ENCODE assay signal across 9 cellular contexts in genomic region chr3:64530434-64531049, GRCh38.
A peak's percentile ranks its signal among the peaks of the same experiment; 100 is the strongest.
DNase-seq lines count a peak whose midpoint lies in the region; ATAC-seq, FAIRE-seq and TF ChIP-seq lines count a peak whose summit lies in the region.
"Had no signal": no experiment of that assay in that cellular context is flagged by ENCODE, and none has a peak within 500 bp of the region (broad histone marks: within the 10 kb centered on the region; RNA-seq: fewer than 3 reads in every experiment).

No MANE protein-coding gene starts in this region.

- peak in 1 of 2 donors; percentile 39 for TF ChIP-seq EP300 in tibial nerve (IDR thresholded peaks at IDR 0.05)

- H3K27ac ChIP-seq in C4-2B (no peak overlapping the region), breast epithelium (no peak overlapping the region), kidney (ENCODE audit: low read depth in 2 of 2, low read length in 2 of 2) (no peak overlapping the region), tibial nerve (peak overlapping the region in 1 of 4 donors; percentile 66)

- no peak overlapping the region for H3K4me3 Mint-ChIP-seq in natural killer cell
- H3K4me3 Mint-ChIP-seq: T-helper 1 cell treated with Interleukin-12 subunit alpha and Interleukin-12 subunit beta and Interleukin-4 antibody, amounts not matched to agents 30 μg/mL and 1 μg/mL, for 36 hours had no signal

- H3K4me1 ChIP-seq in breast epithelium = no peaks in the 10 kb centered on the region
- no peaks in the 10 kb centered on the region for H3K4me1 ChIP-seq in kidney (ENCODE audit: control insufficient read depth in 1 of 2, insufficient read depth in 1 of 2, low read depth in 1 of 2, low read length in 2 of 2)
- peaks cover 0 to 27% (median 3%) of the 10 kb centered on the region in 4 donors for H3K4me1 ChIP-seq in tibial nerve

- H3K27me3 Mint-ChIP-seq in natural killer cell (ENCODE audit: low read depth in 2 of 2) = no peaks in the 10 kb centered on the region

- H3K4me1 Mint-ChIP-seq in natural killer cell = no peaks in the 10 kb centered on the region

- H3K27me3 ChIP-seq in breast epithelium (no peaks in the 10 kb centered on the region), tibial nerve (no peaks in the 10 kb centered on the region)

- H3K27ac Mint-ChIP-seq in natural killer cell = no peak overlapping the region
- H3K27ac Mint-ChIP-seq: T-helper 1 cell treated with Interleukin-12 subunit alpha and Interleukin-12 subunit beta and Interleukin-4 antibody, amounts not matched to agents 30 μg/mL and 1 μg/mL, for 36 hours had no signal

- no peak overlapping the region for H3K9ac ChIP-seq in kidney (ENCODE audit: low read length in 2 of 2)

- no peaks in the 10 kb centered on the region for H3K9me3 Mint-ChIP-seq in natural killer cell
- H3K9me3 Mint-ChIP-seq: T-helper 1 cell treated with Interleukin-12 subunit alpha and Interleukin-12 subunit beta and Interleukin-4 antibody, amounts not matched to agents 30 μg/mL and 1 μg/mL, for 36 hours had no signal

- no peaks in the 10 kb centered on the region for H3K9me3 ChIP-seq in breast epithelium
- no peaks in the 10 kb centered on the region for H3K9me3 ChIP-seq in kidney (ENCODE audit: control insufficient read depth in 1 of 2, low read length in 2 of 2)
- H3K9me3 ChIP-seq in tibial nerve = no peaks in the 10 kb centered on the region

- DNase-seq in GM20000 (ENCODE audit: low spot score) (peak; percentile 31), NCI-H82 (lab: John Stamatoyannopoulos, UW) (peak; percentile 74), breast epithelium (ENCODE audit: low spot score in 2 of 2) (peak; percentile 57 to 77), kidney (no peak), tibial nerve (ENCODE audit: low spot score in 2 of 2) (peak; percentile 68 to 88), natural killer cell (no peak)

- H3K36me3 ChIP-seq in breast epithelium = no peaks in the 10 kb centered on the region
- H3K36me3 ChIP-seq in kidney (ENCODE audit: control insufficient read depth in 1 of 2, insufficient read depth in 2 of 2, low read length in 2 of 2) = peaks cover 7 to 29% of the 10 kb centered on the region in 2 donors
- peaks cover 0 to 34% (median 0%) of the 10 kb centered on the region in 3 donors for H3K36me3 ChIP-seq in tibial nerve

- TF ChIP-seq POLR2A in breast epithelium (IDR thresholded peaks at IDR 0.05) (no peak), tibial nerve (IDR thresholded peaks at IDR 0.05) (no peak)

- no peak overlapping the region for H3K4me3 ChIP-seq in breast epithelium
- H3K4me3 ChIP-seq in kidney (ENCODE audit: low read length in 2 of 2) = no peak overlapping the region
- H3K4me3 ChIP-seq in tibial nerve = no peak overlapping the region

- H3K36me3 Mint-ChIP-seq in natural killer cell = no peaks in the 10 kb centered on the region

- intact Hi-C loops in breast epithelium (cut with DNase I; ENCODE audit: low total_unique reads) (no loop called here), kidney (cut with DNase I) (no loop called here), natural killer cell (cut with micrococcal nuclease) (loop anchor here (5.0 kb wide), 1 partner anchor 1202 kb away; no protein-coding TSS in a partner anchor)

- TF ChIP-seq CTCF in C4-2B (conservative IDR thresholded peaks at IDR 0.05) = peak; percentile 81
- no peak for TF ChIP-seq CTCF in GM20000 (IDR thresholded peaks at IDR 0.05; ENCODE audit: extremely low read depth, missing control alignments)
- TF ChIP-seq CTCF in breast epithelium (IDR thresholded peaks at IDR 0.05) = peak; percentile 76 to 85 (median 84)
- peak; percentile 68 for TF ChIP-seq CTCF in kidney (IDR thresholded peaks at IDR 0.05; ENCODE audit: borderline replicate concordance, extremely low read depth, insufficient read depth)
- peak; percentile 57 to 77 (median 73) for TF ChIP-seq CTCF in tibial nerve (IDR thresholded peaks at IDR 0.05)
- no peak for TF ChIP-seq CTCF in natural killer cell (IDR thresholded peaks at IDR 0.05)

- no peak for ATAC-seq in natural killer cell
- ATAC-seq in HG03520 (IDR thresholded peaks at IDR 0.05; ENCODE audit: unreplicated experiment) = no peak

- WGBS in tibial nerve, 2 donors = 25 to 26% methylated on average over 8 of the region's 8 CpGs

- FAIRE-seq in kidney (lab: Jason Lieb, UNC) = peak; percentile 92

Comparison
In these comparisons a context has a peak if more than half of its experiments do, and no peak if none do; other contexts are left out.
1. CTCF ChIP-seq: peak in C4-2B (single experiment), breast epithelium (3 of 3), kidney (single experiment) and tibial nerve (5 of 5); none in GM20000 (single experiment) and natural killer cell (single experiment).
2. DNase-seq: peak in GM20000 (single experiment), NCI-H82 (single experiment), breast epithelium (2 of 2) and tibial nerve (2 of 2); none in kidney (single experiment) and natural killer cell (single experiment).